Comparison of ENCODE assay signal across 17 cellular contexts in the genomic region with DNA sequence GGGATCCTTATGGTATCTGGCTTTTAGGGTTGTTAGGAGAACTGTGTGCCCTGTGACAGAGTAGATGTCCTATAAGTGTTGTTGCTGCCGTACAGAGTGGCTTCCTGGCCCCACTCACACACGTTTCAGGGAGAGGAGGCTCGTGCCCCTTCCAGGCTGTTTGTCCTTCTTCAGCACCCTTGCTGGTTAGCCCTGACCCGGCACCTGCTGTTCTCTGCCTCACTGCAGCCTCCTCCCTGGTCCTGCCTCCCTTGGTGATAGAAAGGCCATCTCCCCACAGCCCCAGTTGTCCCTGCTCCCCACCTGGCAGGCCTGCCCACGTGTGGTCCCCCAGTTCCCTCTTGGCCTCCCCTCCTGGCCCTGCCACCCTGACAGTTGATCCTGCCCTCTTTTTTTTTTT. TPM values are rescaled to one million over a fixed set of nuclear protein-coding genes. Genes with fewer than 3 reads are reported as not detected.
DNase-seq lines count a peak whose midpoint lies in the region; ATAC-seq and TF ChIP-seq lines count a peak whose summit lies in the region.
"Had no signal": no experiment of that assay in that cellular context is flagged by ENCODE, and none has a peak within 500 bp of the region (broad histone marks: within the 10 kb centered on the region; RNA-seq: fewer than 3 reads in every experiment).

No MANE protein-coding gene starts in this region.

- H3K27ac Mint-ChIP-seq in activated naive CD4-positive, alpha-beta T cell treated with anti-CD3 and anti-CD28 coated beads, Interleukin-2, amount 50 U/mL, for 24 hours: no peak overlapping the region
- H3K27ac Mint-ChIP-seq in activated naive CD4-positive, alpha-beta T cell treated with anti-CD3 and anti-CD28 coated beads for 36 hours: no peak overlapping the region
- H3K27ac Mint-ChIP-seq in immature natural killer cell: peak overlapping the region in 1 of 6 donors; percentile 27
- H3K27ac Mint-ChIP-seq: activated CD4-positive, alpha-beta memory T cell treated with anti-CD3 and anti-CD28 coated beads, Interleukin-2, amount 10 ng/mL, durations not matched to agents 7 days and 5 days had no signal

- no peak for DNase-seq in activated naive CD4-positive, alpha-beta T cell treated with anti-CD3 and anti-CD28 coated beads for 36 hours
- DNase-seq in RWPE1 (ENCODE audit: low spot score): no peak
- DNase-seq in immature natural killer cell: no peak
- no peak for DNase-seq in substantia nigra (lab: John Stamatoyannopoulos, UW)
- no peak for DNase-seq in NCI-H524 treated with DMSO at 0.1 percent for 48 hours (lab: John Stamatoyannopoulos, UW)
- no peak for DNase-seq in cerebellar cortex (ENCODE audit: low spot score)
- DNase-seq in left colon: no peak
- DNase-seq: ACHN; activated CD4-positive, alpha-beta memory T cell treated with anti-CD3 and anti-CD28 coated beads, Interleukin-2, amount 10 ng/mL, durations not matched to agents 7 days and 5 days; activated gamma-delta T cell treated with Interleukin-2 at 50 U/mL for 16 hours; left cardiac atrium; NCI-H1092 treated with DMSO at 0.1 percent for 48 hours; spleen; T-helper 9 cell had no signal

- no peak for TF ChIP-seq CTCF in RWPE1 (conservative IDR thresholded peaks at IDR 0.05; ENCODE audit: low read depth)

- H3K27ac ChIP-seq in RWPE1 (peak overlapping the region; percentile 70), substantia nigra (ENCODE audit: low read depth, low read length, poor library complexity, severe bottlenecking) (peak overlapping the region; percentile 90)
- H3K27ac ChIP-seq: cardiac muscle cell, suprapubic skin had no signal

- H3K9me3 Mint-ChIP-seq in activated naive CD4-positive, alpha-beta T cell treated with anti-CD3 and anti-CD28 coated beads, Interleukin-2, amount 50 U/mL, for 24 hours: no peaks in the 10 kb centered on the region
- no peaks in the 10 kb centered on the region for H3K9me3 Mint-ChIP-seq in activated naive CD4-positive, alpha-beta T cell treated with anti-CD3 and anti-CD28 coated beads for 36 hours
- H3K9me3 Mint-ChIP-seq in immature natural killer cell: no peaks in the 10 kb centered on the region
- H3K9me3 Mint-ChIP-seq: activated CD4-positive, alpha-beta memory T cell treated with anti-CD3 and anti-CD28 coated beads, Interleukin-2, amount 10 ng/mL, durations not matched to agents 7 days and 5 days had no signal

- intact Hi-C loops in activated naive CD4-positive, alpha-beta T cell treated with anti-CD3 and anti-CD28 coated beads for 36 hours (cut with micrococcal nuclease): loop anchor here (5.0 kb wide), 1 partner anchor 111 kb away; no protein-coding TSS in a partner anchor
- intact Hi-C loops in left colon (cut with DNase I, micrococcal nuclease): no loop called here

- no peak for ATAC-seq in left colon
- ATAC-seq: left cardiac atrium had no signal

- H3K4me1 Mint-ChIP-seq in activated naive CD4-positive, alpha-beta T cell treated with anti-CD3 and anti-CD28 coated beads, Interleukin-2, amount 50 U/mL, for 24 hours: peaks cover 13% of the 10 kb centered on the region
- H3K4me1 Mint-ChIP-seq in activated naive CD4-positive, alpha-beta T cell treated with anti-CD3 and anti-CD28 coated beads for 36 hours (ENCODE audit: low read depth): peaks cover 11% of the 10 kb centered on the region
- H3K4me1 Mint-ChIP-seq in immature natural killer cell: peaks cover 50 to 51% of the 10 kb centered on the region in 2 donors

- POLR2A ChIA-PET in RWPE1 (lab: Yijun Ruan, JAX; ENCODE audit: low non-redundant PET): no interaction called here

- CTCF ChIA-PET in activated naive CD4-positive, alpha-beta T cell treated with anti-CD3 and anti-CD28 coated beads for 36 hours (lab: Charles Lee): interaction anchor here (0.8 to 1.4 kb wide), 3 partner anchors 8 to 109 kb away, joined by 5 to 6 read pairs (median 5); no protein-coding TSS in a partner anchor
- CTCF ChIA-PET in RWPE1 (lab: Yijun Ruan, JAX): no interaction called here

- no peaks in the 10 kb centered on the region for H3K36me3 Mint-ChIP-seq in activated naive CD4-positive, alpha-beta T cell treated with anti-CD3 and anti-CD28 coated beads, Interleukin-2, amount 50 U/mL, for 24 hours
- H3K36me3 Mint-ChIP-seq in activated naive CD4-positive, alpha-beta T cell treated with anti-CD3 and anti-CD28 coated beads for 36 hours (ENCODE audit: low read depth): no peaks in the 10 kb centered on the region
- H3K36me3 Mint-ChIP-seq in immature natural killer cell: no peaks in the 10 kb centered on the region

- H3K4me3 Mint-ChIP-seq in activated naive CD4-positive, alpha-beta T cell treated with anti-CD3 and anti-CD28 coated beads, Interleukin-2, amount 50 U/mL, for 24 hours: peak overlapping the region; percentile 30
- no peak overlapping the region for H3K4me3 Mint-ChIP-seq in activated naive CD4-positive, alpha-beta T cell treated with anti-CD3 and anti-CD28 coated beads for 36 hours
- peak overlapping the region; percentile 34 to 80 (median 64) for H3K4me3 Mint-ChIP-seq in immature natural killer cell
- H3K4me3 Mint-ChIP-seq: activated CD4-positive, alpha-beta memory T cell treated with anti-CD3 and anti-CD28 coated beads, Interleukin-2, amount 10 ng/mL, durations not matched to agents 7 days and 5 days had no signal

- no peaks in the 10 kb centered on the region for H3K27me3 Mint-ChIP-seq in activated naive CD4-positive, alpha-beta T cell treated with anti-CD3 and anti-CD28 coated beads, Interleukin-2, amount 50 U/mL, for 24 hours
- peaks cover 12% of the 10 kb centered on the region for H3K27me3 Mint-ChIP-seq in activated naive CD4-positive, alpha-beta T cell treated with anti-CD3 and anti-CD28 coated beads for 36 hours (ENCODE audit: low read depth)
- peaks cover 2 to 6% (median 3%) of the 10 kb centered on the region in 3 donors for H3K27me3 Mint-ChIP-seq in immature natural killer cell (ENCODE audit: low read depth in 3 of 3)

RNA-seq across cellular contexts. Expression of a gene that starts 2.3 kb away (rescaled TPM):
- total RNA-seq in activated naive CD4-positive, alpha-beta T cell treated with anti-CD3 and anti-CD28 coated beads for 36 hours: 1 to 10 TPM; 1.2 to 1.6 TPM
- 1 to 10 TPM in 1 of 3 donors, under 1 TPM in 1, not detected in 1; 0.51 to 1.6 TPM for polyA plus RNA-seq in immature natural killer cell
- total RNA-seq in left colon: 10 to 100 TPM; 63.5 to 83.6 TPM

RNA-seq across cellular contexts. Expression of a gene that starts 37.3 kb away (rescaled TPM):
- total RNA-seq in activated naive CD4-positive, alpha-beta T cell treated with anti-CD3 and anti-CD28 coated beads for 36 hours: 10 to 100 TPM; 91.5 to 96.0 TPM
- polyA plus RNA-seq in immature natural killer cell: 10 to 100 TPM; 48.1 to 79.5 (median 63.0) TPM
- 10 to 100 TPM; 13.9 to 16.1 TPM for total RNA-seq in left colon

Comparison
In these comparisons a context has a peak if more than half of its experiments do, and no peak if none do; other contexts are left out.
1. RNA of a gene that starts 2.3 kb away (total RNA-seq): 63.5 to 83.6 TPM in left colon; 1.2 to 1.6 TPM in activated naive CD4-positive, alpha-beta T cell treated with anti-CD3 and anti-CD28 coated beads for 36 hours; every median in the first group is over 10 times any median in the second.
2. RNA of a gene that starts 37.3 kb away (total RNA-seq): 91.5 to 96.0 TPM in activated naive CD4-positive, alpha-beta T cell treated with anti-CD3 and anti-CD28 coated beads for 36 hours; 13.9 to 16.1 TPM in left colon; every median in the first group is over 4 times any median in the second.